18 cellular contexts compared by ENCODE assay signal in the genomic region with DNA sequence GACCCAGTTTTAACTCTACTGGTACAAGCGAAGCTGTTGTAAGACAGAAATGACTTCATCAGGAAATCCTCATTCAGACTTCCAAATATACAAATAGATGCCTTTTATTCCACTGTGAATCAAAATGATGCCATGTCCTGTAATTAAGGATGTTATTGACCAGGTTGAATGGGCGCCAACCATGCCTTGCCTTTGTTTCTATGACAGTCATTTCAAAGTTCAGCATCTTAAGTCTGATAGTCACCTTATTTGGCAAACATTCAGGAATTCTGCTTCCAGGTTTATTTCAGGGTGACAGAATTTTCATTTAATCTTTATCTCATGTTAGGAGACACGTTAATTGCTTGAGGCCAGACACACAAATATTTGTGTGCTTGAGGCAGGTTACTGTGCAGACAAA.
A peak's percentile ranks its signal among the peaks of the same experiment; 100 is the strongest.
DNase-seq lines count a peak whose midpoint lies in the region; ATAC-seq and TF ChIP-seq lines count a peak whose summit lies in the region.
"Had no signal": no experiment of that assay in that cellular context is flagged by ENCODE, and none has a peak within 500 bp of the region (broad histone marks: within the 10 kb centered on the region; RNA-seq: fewer than 3 reads in every experiment).

No MANE protein-coding gene starts in this region.

- H3K4me3 ChIP-seq in HUES6 (ENCODE audit: low read depth, low read length): no peak overlapping the region
- H3K4me3 ChIP-seq: left ventricle myocardium inferior, right lobe of liver had no signal

- no peaks in the 10 kb centered on the region for H3K36me3 Mint-ChIP-seq in brain
- H3K36me3 Mint-ChIP-seq: activated naive CD8-positive, alpha-beta T cell treated with anti-CD3 and anti-CD28 coated beads for 36 hours; natural killer cell treated with Interleukin-12 subunit alpha and Interleukin-12 subunit beta and Interleukin-15 and Interleukin-18, amount 100 ng/mL, for 72 hours had no signal

- no peak overlapping the region for H3K4me3 Mint-ChIP-seq in brain
- H3K4me3 Mint-ChIP-seq: activated CD4-positive, alpha-beta T cell treated with anti-CD3 and anti-CD28 coated beads, Interleukin-2, amount 10 ng/mL, durations not matched to agents 7 days and 5 days; activated naive CD8-positive, alpha-beta T cell treated with anti-CD3 and anti-CD28 coated beads for 36 hours; activated T-cell treated with anti-CD3 and anti-CD28 coated beads, Interleukin-2, amount 50 U/mL, for 4 hours; natural killer cell treated with Interleukin-12 subunit alpha and Interleukin-12 subunit beta and Interleukin-15 and Interleukin-18, amount 100 ng/mL, for 72 hours had no signal

- no peak overlapping the region for H3K9ac ChIP-seq in HUES6 (ENCODE audit: low read length)

- H3K27ac ChIP-seq in HUES6 (ENCODE audit: low read depth, low read length): peak overlapping the region; percentile 55; the same call in 1 of the 2 replicates
- H3K27ac ChIP-seq: right lobe of liver had no signal

- peaks cover 53% of the 10 kb centered on the region for H3K4me1 Mint-ChIP-seq in brain
- H3K4me1 Mint-ChIP-seq: activated CD4-positive, alpha-beta T cell treated with anti-CD3 and anti-CD28 coated beads, Interleukin-2, amount 10 ng/mL, durations not matched to agents 7 days and 5 days; activated naive CD8-positive, alpha-beta T cell treated with anti-CD3 and anti-CD28 coated beads for 36 hours had no signal

- no peak for ATAC-seq in esophagus mucosa
- no peak for ATAC-seq in HG02623 (IDR thresholded peaks at IDR 0.05; ENCODE audit: unreplicated experiment)
- ATAC-seq in HG03139 (IDR thresholded peaks at IDR 0.05; ENCODE audit: unreplicated experiment): no peak
- ATAC-seq: natural killer cell treated with Interleukin-12 subunit alpha and Interleukin-12 subunit beta and Interleukin-15 and Interleukin-18, amount 100 ng/mL, for 72 hours had no signal

- peak overlapping the region in 4 of 5 experiments; percentile 65 to 88 (median 77) for H3K27ac Mint-ChIP-seq in brain
- H3K27ac Mint-ChIP-seq: activated CD4-positive, alpha-beta T cell treated with anti-CD3 and anti-CD28 coated beads, Interleukin-2, amount 10 ng/mL, durations not matched to agents 7 days and 5 days; activated naive CD8-positive, alpha-beta T cell treated with anti-CD3 and anti-CD28 coated beads for 36 hours; natural killer cell treated with Interleukin-12 subunit alpha and Interleukin-12 subunit beta and Interleukin-15 and Interleukin-18, amount 100 ng/mL, for 72 hours had no signal

- peaks cover 40% of the 10 kb centered on the region for H3K4me1 ChIP-seq in HUES6 (ENCODE audit: control insufficient read depth, insufficient read depth, low read length)
- H3K4me1 ChIP-seq: right lobe of liver had no signal

- H3K9me3 Mint-ChIP-seq in brain: peaks cover 0 to 5% (median 0%) of the 10 kb centered on the region in 5 experiments
- H3K9me3 Mint-ChIP-seq: activated CD4-positive, alpha-beta T cell treated with anti-CD3 and anti-CD28 coated beads, Interleukin-2, amount 10 ng/mL, durations not matched to agents 7 days and 5 days; activated T-cell treated with anti-CD3 and anti-CD28 coated beads, Interleukin-2, amount 50 U/mL, for 4 hours had no signal

- no peak for TF ChIP-seq CTCF in brain (conservative IDR thresholded peaks at IDR 0.05)

- H3K9me3 ChIP-seq in HUES6 (ENCODE audit: control insufficient read depth, insufficient read depth, low read depth, low read length): no peaks in the 10 kb centered on the region
- H3K9me3 ChIP-seq: left ventricle myocardium inferior, right lobe of liver had no signal

- peaks cover 7% of the 10 kb centered on the region for H3K27me3 Mint-ChIP-seq in brain
- H3K27me3 Mint-ChIP-seq: activated CD4-positive, alpha-beta T cell treated with anti-CD3 and anti-CD28 coated beads, Interleukin-2, amount 10 ng/mL, durations not matched to agents 7 days and 5 days; activated naive CD8-positive, alpha-beta T cell treated with anti-CD3 and anti-CD28 coated beads for 36 hours; natural killer cell treated with Interleukin-12 subunit alpha and Interleukin-12 subunit beta and Interleukin-15 and Interleukin-18, amount 100 ng/mL, for 72 hours had no signal

- H3K36me3 ChIP-seq in HUES6 (ENCODE audit: control insufficient read depth, insufficient read depth, low read length): no peaks in the 10 kb centered on the region
- H3K36me3 ChIP-seq: left ventricle myocardium inferior, right lobe of liver had no signal

- peak; percentile 28 for DNase-seq in A172 (ENCODE audit: low spot score)
- DNase-seq in lung microvascular endothelial cell (ENCODE audit: low read depth in 2 of 2): peak; percentile 69 to 93
- DNase-seq in SK-N-DZ (ENCODE audit: low spot score): no peak
- DNase-seq: activated CD4-positive, alpha-beta T cell treated with anti-CD3 and anti-CD28 coated beads, Interleukin-2, amount 10 ng/mL, durations not matched to agents 7 days and 5 days; activated naive CD8-positive, alpha-beta T cell treated with anti-CD3 and anti-CD28 coated beads for 36 hours; activated T-cell treated with anti-CD3 and anti-CD28 coated beads, Interleukin-2, amount 50 U/mL, for 4 hours; NCI-H1694 treated with DMSO at 0.1 percent for 48 hours; NCI-H524 treated with DMSO at 0.1 percent for 48 hours; right lobe of liver; RPMI8226; stimulated activated naive CD4-positive, alpha-beta T cell had no signal

- H3K27me3 ChIP-seq in HUES6 (ENCODE audit: control insufficient read depth, insufficient read depth, low read length): no peaks in the 10 kb centered on the region
- H3K27me3 ChIP-seq: right lobe of liver had no signal
